11 cellular contexts compared by ENCODE assay signal in the genomic region with DNA sequence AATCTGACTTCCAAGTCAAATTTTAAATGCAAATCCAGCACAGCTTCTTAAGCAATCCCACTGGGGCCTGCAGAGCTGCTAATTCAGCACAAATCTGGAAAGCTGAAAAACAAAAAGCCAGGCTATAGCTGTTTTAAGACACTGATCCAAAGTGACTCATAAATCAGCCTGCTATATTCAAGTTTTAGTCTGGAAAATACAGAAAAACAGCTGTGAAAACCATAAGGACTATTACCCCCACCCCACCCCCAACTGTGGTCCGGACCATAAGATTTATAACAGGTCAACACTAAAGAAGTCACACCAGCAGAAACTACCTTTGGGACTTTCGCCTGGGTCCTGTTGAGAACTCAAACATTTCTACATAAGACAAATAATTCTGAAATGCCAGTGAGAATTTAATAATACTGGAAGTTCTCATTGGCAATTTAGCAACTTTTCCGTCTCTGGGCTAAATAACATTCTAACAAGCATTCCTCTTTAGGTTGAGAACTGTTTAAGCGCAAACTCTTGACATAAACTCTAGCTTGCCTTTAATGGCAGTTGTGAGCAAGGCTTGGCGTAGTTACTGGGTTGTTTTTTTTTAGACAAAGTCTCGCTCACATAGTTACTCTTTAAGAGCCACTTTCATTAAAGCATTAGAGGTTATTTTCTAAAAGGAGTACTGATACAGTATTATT. TPM values are rescaled to one million over a fixed set of nuclear protein-coding genes. Genes with fewer than 3 reads are reported as not detected.
DNase-seq lines count a peak whose midpoint lies in the region; ATAC-seq and TF ChIP-seq lines count a peak whose summit lies in the region.
"Had no signal": no experiment of that assay in that cellular context is flagged by ENCODE, and none has a peak within 500 bp of the region (broad histone marks: within the 10 kb centered on the region; RNA-seq: fewer than 3 reads in every experiment).

No MANE protein-coding gene starts in this region.

- peaks cover 10 to 16% of the 10 kb centered on the region in 2 donors for H3K27me3 Mint-ChIP-seq in CD4-positive, alpha-beta memory T cell
- no peaks in the 10 kb centered on the region for H3K27me3 Mint-ChIP-seq in effector memory CD8-positive, alpha-beta T cell

- peak overlapping the region; percentile 26 to 77 for H3K9ac ChIP-seq in colonic mucosa (ENCODE audit: low read depth in 2 of 2, low read length in 2 of 2)

- CTCF ChIA-PET in CD4-positive, alpha-beta memory T cell (lab: Charles Lee; ENCODE audit: partially characterized antibody) = no interaction called here

- peak; percentile 39 for DNase-seq in DMS53 (lab: John Stamatoyannopoulos, UW)
- no peak for DNase-seq in DMS53 treated with DMSO at 0.1 percent for 48 hours (lab: John Stamatoyannopoulos, UW; ENCODE audit: unreplicated experiment)
- DNase-seq in colonic mucosa = peak; percentile 65
- no peak for DNase-seq in lung (ENCODE audit: low spot score)
- no peak for DNase-seq in tibial artery
- DNase-seq in CD4-positive, alpha-beta memory T cell = no peak
- DNase-seq in effector memory CD8-positive, alpha-beta T cell = no peak
- DNase-seq: 8988T, activated B cell treated with CpG ODN at 0.5 μM for 24 hours had no signal

- ATAC-seq in lung (ENCODE audit: insufficient read depth, low FRiP score) = no peak
- ATAC-seq in effector memory CD8-positive, alpha-beta T cell (replicated peaks) = no peak
- ATAC-seq in GM18519 (IDR thresholded peaks at IDR 0.05; ENCODE audit: low FRiP score, unreplicated experiment) = no peak

- peak overlapping the region; percentile 97 for H3K27ac ChIP-seq in colonic mucosa
- peak overlapping the region; percentile 5 to 33 for H3K27ac ChIP-seq in lung (ENCODE audit: low read depth in 1 of 2, low read length in 1 of 2)
- peak overlapping the region; percentile 97 to 98 for H3K27ac ChIP-seq in tibial artery
- no peak overlapping the region for H3K27ac ChIP-seq in CD4-positive, alpha-beta memory T cell (ENCODE audit: low read depth, low read length)

- POLR2A ChIA-PET in CD4-positive, alpha-beta memory T cell (lab: Charles Lee; ENCODE audit: partially characterized antibody) = no interaction called here

- H3K4me1 ChIP-seq in colonic mucosa (no peaks in the 10 kb centered on the region), lung (ENCODE audit: control insufficient read depth in 2 of 2, insufficient read depth in 2 of 2, low read length in 2 of 2) (peaks cover 0 to 8% of the 10 kb centered on the region in 2 donors), tibial artery (peaks cover 0 to 57% (median 14%) of the 10 kb centered on the region in 4 donors)
- H3K4me1 ChIP-seq in CD4-positive, alpha-beta memory T cell (ENCODE audit: insufficient read depth, low read length) = no peaks in the 10 kb centered on the region

- TF ChIP-seq CTCF in colonic mucosa (IDR thresholded peaks at IDR 0.05) (no peak), lung (IDR thresholded peaks at IDR 0.05; ENCODE audit: control extremely low read depth, extremely low read depth) (no peak), tibial artery (IDR thresholded peaks at IDR 0.05) (no peak)

- no peak overlapping the region for H3K27ac Mint-ChIP-seq in CD4-positive, alpha-beta memory T cell
- no peak overlapping the region for H3K27ac Mint-ChIP-seq in effector memory CD8-positive, alpha-beta T cell
- H3K27ac Mint-ChIP-seq: activated B cell treated with CpG ODN at 0.5 μM for 24 hours, IgD-negative memory B cell had no signal

- H3K4me3 Mint-ChIP-seq in CD4-positive, alpha-beta memory T cell = no peak overlapping the region
- no peak overlapping the region for H3K4me3 Mint-ChIP-seq in effector memory CD8-positive, alpha-beta T cell
- H3K4me3 Mint-ChIP-seq: activated B cell treated with CpG ODN at 0.5 μM for 24 hours, IgD-negative memory B cell had no signal

- peak overlapping the region; percentile 79 for H3K4me3 ChIP-seq in colonic mucosa
- H3K4me3 ChIP-seq in lung = no peak overlapping the region
- peak overlapping the region; percentile 91 to 96 for H3K4me3 ChIP-seq in tibial artery
- no peak overlapping the region for H3K4me3 ChIP-seq in CD4-positive, alpha-beta memory T cell (ENCODE audit: low read length in 2 of 2)

- H3K27me3 ChIP-seq in colonic mucosa (no peaks in the 10 kb centered on the region), lung (ENCODE audit: control insufficient read depth, insufficient read depth) (no peaks in the 10 kb centered on the region), tibial artery (no peaks in the 10 kb centered on the region)
- H3K27me3 ChIP-seq in CD4-positive, alpha-beta memory T cell (ENCODE audit: insufficient read depth, low read length) = peaks cover 3% of the 10 kb centered on the region

- peaks cover 0 to 5% (median 0%) of the 10 kb centered on the region in 8 donors for H3K9me3 Mint-ChIP-seq in CD4-positive, alpha-beta memory T cell
- H3K9me3 Mint-ChIP-seq in effector memory CD8-positive, alpha-beta T cell = peaks cover 2% of the 10 kb centered on the region in 2 donors
- H3K9me3 Mint-ChIP-seq: activated B cell treated with CpG ODN at 0.5 μM for 24 hours, IgD-negative memory B cell had no signal

- H3K36me3 ChIP-seq in colonic mucosa (no peaks in the 10 kb centered on the region), lung (ENCODE audit: control insufficient read depth in 2 of 2, insufficient read depth in 2 of 2, low read length in 2 of 2) (peaks cover 0 to 3% of the 10 kb centered on the region in 2 donors), tibial artery (peaks cover 11 to 13% (median 12%) of the 10 kb centered on the region in 3 donors)
- no peaks in the 10 kb centered on the region for H3K36me3 ChIP-seq in CD4-positive, alpha-beta memory T cell (ENCODE audit: insufficient read depth, low read length)

- H3K36me3 Mint-ChIP-seq in CD4-positive, alpha-beta memory T cell = no peaks in the 10 kb centered on the region
- H3K36me3 Mint-ChIP-seq in effector memory CD8-positive, alpha-beta T cell (ENCODE audit: insufficient read depth) = no peaks in the 10 kb centered on the region
- H3K36me3 Mint-ChIP-seq: IgD-negative memory B cell had no signal

- peaks cover 0 to 6% (median under 1%) of the 10 kb centered on the region in 4 donors for H3K4me1 Mint-ChIP-seq in CD4-positive, alpha-beta memory T cell
- H3K4me1 Mint-ChIP-seq in effector memory CD8-positive, alpha-beta T cell (ENCODE audit: low read depth in 2 of 2) = no peaks in the 10 kb centered on the region

- intact Hi-C loops in colonic mucosa (cut with DNase I) (loop anchor here (10.0 kb wide), 1 partner anchor 168 kb away; no protein-coding TSS in a partner anchor), tibial artery (cut with DNase I; ENCODE audit: low total_unique reads) (loop anchor here (5.0 kb wide), 2 partner anchors 35 to 380 kb away; no protein-coding TSS in a partner anchor)
- intact Hi-C loops in CD4-positive, alpha-beta memory T cell (cut with micrococcal nuclease) = no loop called here

- H3K9me3 ChIP-seq in colonic mucosa (no peaks in the 10 kb centered on the region), lung (ENCODE audit: control insufficient read depth in 2 of 2, insufficient read depth in 1 of 2, low read length in 1 of 2) (peaks cover 0 to 2% of the 10 kb centered on the region in 2 donors), tibial artery (no peaks in the 10 kb centered on the region)
- H3K9me3 ChIP-seq in CD4-positive, alpha-beta memory T cell (ENCODE audit: control insufficient read depth in 1 of 2, low read length in 2 of 2) = no peaks in the 10 kb centered on the region

- WGBS in lung, 2 donors = 57 to 73% methylated on average over 6 of the region's 6 CpGs

RNA-seq across cellular contexts. Expression of gene LRIG3, which starts 3.3 kb away (rescaled TPM):
- total RNA-seq in colonic mucosa (10 to 100 TPM; 78.4 to 79.9 TPM), lung (100 to 1,000 TPM in 1 of 2 donors, 10 to 100 TPM in 1; 34.1 to 111 TPM)
- 10 to 100 TPM in 1 of 2 donors, 1 to 10 TPM in 1; 6.5 to 10.0 TPM for polyA plus RNA-seq in lung
- total RNA-seq in CD4-positive, alpha-beta memory T cell = not detected
- not detected for polyA plus RNA-seq in CD4-positive, alpha-beta memory T cell
- total RNA-seq: activated B cell treated with CpG ODN at 0.5 μM for 24 hours had no signal
- polyA plus RNA-seq: IgD-negative memory B cell had no signal

Comparison
In these comparisons a context has a peak if more than half of its experiments do, and no peak if none do; other contexts are left out.
1. DNase-seq: peak in DMS53 (single experiment) and colonic mucosa (single experiment); none in DMS53 treated with DMSO at 0.1 percent for 48 hours (single experiment), lung (single experiment), tibial artery (0 of 2), CD4-positive, alpha-beta memory T cell (0 of 5) and effector memory CD8-positive, alpha-beta T cell (0 of 3).
2. H3K4me3 ChIP-seq: peak in colonic mucosa (single experiment) and tibial artery (2 of 2); none in lung (single experiment) and CD4-positive, alpha-beta memory T cell (0 of 2).
3. RNA of gene LRIG3, which starts 3.3 kb away (total RNA-seq): 34.1 to 111 TPM in lung and 78.4 to 79.9 TPM in colonic mucosa; not detected in CD4-positive, alpha-beta memory T cell; every median in the first group is over 10 times any median in the second.